Comparison of ENCODE assay signal across 26 cellular contexts in the genomic region with DNA sequence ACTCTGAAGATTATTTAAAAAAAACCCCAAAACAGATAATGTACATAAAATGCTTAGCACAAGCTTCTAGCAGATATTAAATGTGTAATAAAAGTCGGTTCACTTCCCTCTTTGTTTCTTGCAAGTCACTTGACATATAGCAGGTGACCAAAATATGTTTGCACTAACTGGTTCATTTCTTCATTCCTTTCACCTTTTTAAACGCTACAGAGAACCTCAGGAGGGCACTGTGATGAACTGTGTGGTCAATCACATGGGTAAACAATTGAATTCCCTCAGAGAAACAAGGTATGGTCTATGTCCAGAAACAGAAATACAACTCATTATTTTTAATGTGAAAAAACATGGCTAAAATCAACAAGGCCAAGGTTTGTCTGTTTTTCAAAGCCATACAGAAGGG. TPM values are rescaled to one million over a fixed set of nuclear protein-coding genes. Genes with fewer than 3 reads are reported as not detected.
A peak's percentile ranks its signal among the peaks of the same experiment; 100 is the strongest.
DNase-seq lines count a peak whose midpoint lies in the region; ATAC-seq and TF ChIP-seq lines count a peak whose summit lies in the region.
"Had no signal": no experiment of that assay in that cellular context is flagged by ENCODE, and none has a peak within 500 bp of the region (broad histone marks: within the 10 kb centered on the region; RNA-seq: fewer than 3 reads in every experiment).

No MANE protein-coding gene starts in this region.

- BruUV-seq in HCT116 (replicated peaks; lab: Mats Ljungman, UMichigan), result no TSS peak

- no peaks in the 10 kb centered on the region for H3K36me3 ChIP-seq in HCT116 (ENCODE audit: control insufficient read depth in 1 of 2, insufficient read depth in 2 of 2, low read length in 2 of 2)
- no peaks in the 10 kb centered on the region for H3K36me3 ChIP-seq in RWPE2 (ENCODE audit: low read depth)
- no peaks in the 10 kb centered on the region for H3K36me3 ChIP-seq in tibial artery
- no peaks in the 10 kb centered on the region for H3K36me3 ChIP-seq in BE2C
- H3K36me3 ChIP-seq: left ventricle myocardium inferior, pancreas, right atrium auricular region had no signal

- POLR2A ChIA-PET in HCT116 (lab: Charles Lee), result interaction anchor here (1.4 kb wide), 1 partner anchor 253 kb away, joined by 3 read pairs; no protein-coding TSS in a partner anchor

- TF ChIP-seq RAD21 in HCT116 (IDR thresholded peaks at IDR 0.05; ENCODE audit: low read depth), result no peak

- no peak overlapping the region for H2AFZ ChIP-seq in HCT116 (ENCODE audit: low read depth, low read length, poor library complexity, severe bottlenecking)

- RAD21 ChIA-PET in HCT116 (lab: Charles Lee; ENCODE audit: low non-redundant PET in 1 of 2, low total read pairs in 2 of 2, uncharacterized antibody in 2 of 2, unreplicated experiment in 2 of 2), result no interaction called here

- H3K9me2 ChIP-seq in HCT116 (ENCODE audit: insufficient read depth), result no peaks in the 10 kb centered on the region; the same call in 1 of the 2 replicates

- peak overlapping the region; percentile 64 for H3K4me2 ChIP-seq in HCT116 (ENCODE audit: low read length)
- H3K4me2 ChIP-seq: KMS-11 had no signal

- H3K9me3 ChIP-seq in HCT116 (ENCODE audit: control insufficient read depth in 1 of 2, insufficient read depth in 1 of 2, low read depth in 1 of 2, low read length in 2 of 2) (no peaks in the 10 kb centered on the region), RWPE2 (ENCODE audit: severe bottlenecking) (no peaks in the 10 kb centered on the region), tibial artery (peaks cover 0 to 2% (median 0%) of the 10 kb centered on the region in 3 donors), BE2C (no peaks in the 10 kb centered on the region)
- H3K9me3 ChIP-seq: pancreas, right atrium auricular region, testis had no signal

- CTCF ChIA-PET in HCT116 (lab: Charles Lee), result no interaction called here

- no peak for TF ChIP-seq POLR2A in HCT116 (IDR thresholded peaks at IDR 0.05; ENCODE audit: borderline replicate concordance, extremely low read depth, insufficient read depth, insufficient read length)

- no peak overlapping the region for H3K9ac ChIP-seq in HCT116 (ENCODE audit: low read length)
- H3K9ac ChIP-seq: KMS-11 had no signal

- no peaks in the 10 kb centered on the region for H3K27me3 ChIP-seq in HCT116 (ENCODE audit: insufficient read depth, low read length)
- no peaks in the 10 kb centered on the region for H3K27me3 ChIP-seq in RWPE2 (ENCODE audit: insufficient read depth, poor library complexity, severe bottlenecking)
- no peaks in the 10 kb centered on the region for H3K27me3 ChIP-seq in tibial artery
- H3K27me3 ChIP-seq in BE2C, result no peaks in the 10 kb centered on the region
- H3K27me3 ChIP-seq: dorsolateral prefrontal cortex, foreskin keratinocyte, pancreas, right atrium auricular region, testis had no signal

- H3K27ac ChIP-seq in HCT116 (ENCODE audit: low read depth, low read length), result no peak overlapping the region
- H3K27ac ChIP-seq in RWPE2 (ENCODE audit: poor library complexity, severe bottlenecking), result peak overlapping the region; percentile 93
- H3K27ac ChIP-seq in tibial artery, result peak overlapping the region; percentile 6 to 57
- H3K27ac ChIP-seq: foreskin keratinocyte, KMS-11, pancreas, testis had no signal

- ATAC-seq in HCT116, result no peak
- ATAC-seq in RWPE2 (ENCODE audit: low read depth), result no peak
- no peak for ATAC-seq in HG02588 (IDR thresholded peaks at IDR 0.05; ENCODE audit: unreplicated experiment)
- ATAC-seq: CD8-positive, alpha-beta T cell; foreskin keratinocyte; natural killer cell treated with Interleukin-12 subunit alpha and Interleukin-12 subunit beta and Interleukin-15 and Interleukin-18, amount 100 ng/mL, for 72 hours; pancreas had no signal

- H3K4me3 ChIP-seq in HCT116 (replicated peaks in 1 of 2; ENCODE audit: low read depth in 1 of 2, low read length in 2 of 2), result no peak overlapping the region
- no peak overlapping the region for H3K4me3 ChIP-seq in RWPE2 (ENCODE audit: severe bottlenecking)
- H3K4me3 ChIP-seq in fibroblast of villous mesenchyme (ENCODE audit: low read depth, low read length), result no peak overlapping the region
- H3K4me3 ChIP-seq in tibial artery, result no peak overlapping the region
- H3K4me3 ChIP-seq in BE2C (ENCODE audit: low read depth, low read length), result no peak overlapping the region
- H3K4me3 ChIP-seq: dorsolateral prefrontal cortex, left ventricle myocardium inferior, pancreas, right atrium auricular region, testis had no signal

- intact Hi-C loops in HCT116 (cut with micrococcal nuclease) (no loop called here), tibial artery (cut with DNase I; ENCODE audit: low total_unique reads) (no loop called here)

- no peaks in the 10 kb centered on the region for H4K20me1 ChIP-seq in HCT116 (ENCODE audit: insufficient read depth)

- H3K79me2 ChIP-seq in HCT116 (ENCODE audit: insufficient read depth, low read length), result no peaks in the 10 kb centered on the region

- DNase-seq in HCT116 (ENCODE audit: low read depth, low spot score), result no peak
- no peak for DNase-seq in RWPE2 (ENCODE audit: low spot score)
- DNase-seq in fibroblast of villous mesenchyme (ENCODE audit: low read depth), result peak; percentile 80
- no peak for DNase-seq in tibial artery
- DNase-seq in glomerular visceral epithelial cell (ENCODE audit: extremely low spot score), result no peak
- no peak for DNase-seq in BE2C
- DNase-seq: activated naive CD4-positive, alpha-beta T cell treated with anti-CD3 and anti-CD28 coated beads for 36 hours; activated T-cell treated with anti-CD3 and anti-CD28 coated beads, Interleukin-2, amount 50 U/mL, for 48 hours; amygdala; caudate nucleus; CD8-positive, alpha-beta T cell; DMS53; dorsolateral prefrontal cortex; foreskin keratinocyte; immature natural killer cell; left ventricle myocardium inferior; midbrain; NCI-H1436 treated with DMSO at 0.1 percent for 48 hours; pancreas; stimulated activated CD4-positive, alpha-beta T cell treated with anti-CD3 and anti-CD28 coated beads, Interleukin-12 subunit alpha, Interleukin-12 subunit beta, amount 100 ng/mL, for 4 hours; stimulated activated naive CD4-positive, alpha-beta T cell treated with Interleukin-2 at 50 U/mL for 16 hours; testis had no signal

- no peak for TF ChIP-seq CTCF in HCT116 (IDR thresholded peaks at IDR 0.05 in 2 of 3, conservative IDR thresholded peaks at IDR 0.05 in 1 of 3; ENCODE audit: borderline replicate concordance in 1 of 3, insufficient read depth in 1 of 3, low read depth in 2 of 3, low read length in 2 of 3)
- TF ChIP-seq CTCF in RWPE2 (IDR thresholded peaks at IDR 0.05; ENCODE audit: poor library complexity, severe bottlenecking), result no peak
- TF ChIP-seq CTCF in fibroblast of villous mesenchyme (IDR thresholded peaks at IDR 0.05; ENCODE audit: insufficient read depth, low read depth, low read length), result no peak
- TF ChIP-seq CTCF in tibial artery (IDR thresholded peaks at IDR 0.05), result no peak
- no peak for TF ChIP-seq CTCF in BE2C (IDR thresholded peaks at IDR 0.05; ENCODE audit: low read depth, low read length)

- peaks cover 57 to 62% of the 10 kb centered on the region in 2 experiments for H3K4me1 ChIP-seq in HCT116 (ENCODE audit: control insufficient read depth in 1 of 2, insufficient read depth in 2 of 2, low read length in 2 of 2)
- peaks cover 56% of the 10 kb centered on the region for H3K4me1 ChIP-seq in RWPE2 (ENCODE audit: insufficient read depth, poor library complexity, severe bottlenecking)
- H3K4me1 ChIP-seq in tibial artery, result peaks cover 0 to 42% (median 27%) of the 10 kb centered on the region in 4 donors
- H3K4me1 ChIP-seq in BE2C, result no peaks in the 10 kb centered on the region
- H3K4me1 ChIP-seq: testis had no signal

TF ChIP-seq in HCT116, 20 proteins besides CTCF, POLR2A, EP300 and RAD21:
- TF ChIP-seq CEBPB (IDR thresholded peaks at IDR 0.05; ENCODE audit: low read depth) (no peak), SRF (IDR thresholded peaks at IDR 0.05; ENCODE audit: low read depth) (no peak), ZNF274 (IDR thresholded peaks at IDR 0.05; ENCODE audit: low read depth, low read length) (no peak), FOSL1 (IDR thresholded peaks at IDR 0.05; ENCODE audit: low read depth) (no peak), JUND (IDR thresholded peaks at IDR 0.05) (no peak), SP1 (IDR thresholded peaks at IDR 0.05; ENCODE audit: low read depth) (no peak), EGR1 (IDR thresholded peaks at IDR 0.05; ENCODE audit: low read depth) (no peak), CBX3 (IDR thresholded peaks at IDR 0.05; ENCODE audit: low read depth) (no peak), ELF1 (IDR thresholded peaks at IDR 0.05; ENCODE audit: borderline replicate concordance, low read depth) (no peak)
- TF ChIP-seq, protein P1, sequence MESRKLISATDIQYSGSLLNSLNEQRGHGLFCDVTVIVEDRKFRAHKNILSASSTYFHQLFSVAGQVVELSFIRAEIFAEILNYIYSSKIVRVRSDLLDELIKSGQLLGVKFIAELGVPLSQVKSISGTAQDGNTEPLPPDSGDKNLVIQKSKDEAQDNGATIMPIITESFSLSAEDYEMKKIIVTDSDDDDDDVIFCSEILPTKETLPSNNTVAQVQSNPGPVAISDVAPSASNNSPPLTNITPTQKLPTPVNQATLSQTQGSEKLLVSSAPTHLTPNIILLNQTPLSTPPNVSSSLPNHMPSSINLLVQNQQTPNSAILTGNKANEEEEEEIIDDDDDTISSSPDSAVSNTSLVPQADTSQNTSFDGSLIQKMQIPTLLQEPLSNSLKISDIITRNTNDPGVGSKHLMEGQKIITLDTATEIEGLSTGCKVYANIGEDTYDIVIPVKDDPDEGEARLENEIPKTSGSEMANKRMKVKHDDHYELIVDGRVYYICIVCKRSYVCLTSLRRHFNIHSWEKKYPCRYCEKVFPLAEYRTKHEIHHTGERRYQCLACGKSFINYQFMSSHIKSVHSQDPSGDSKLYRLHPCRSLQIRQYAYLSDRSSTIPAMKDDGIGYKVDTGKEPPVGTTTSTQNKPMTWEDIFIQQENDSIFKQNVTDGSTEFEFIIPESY (IDR thresholded peaks at IDR 0.05; ENCODE audit: extremely low read depth, insufficient replicate concordance, low read length), result no peak
- TF ChIP-seq, protein P2, sequence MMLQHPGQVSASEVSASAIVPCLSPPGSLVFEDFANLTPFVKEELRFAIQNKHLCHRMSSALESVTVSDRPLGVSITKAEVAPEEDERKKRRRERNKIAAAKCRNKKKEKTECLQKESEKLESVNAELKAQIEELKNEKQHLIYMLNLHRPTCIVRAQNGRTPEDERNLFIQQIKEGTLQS (IDR thresholded peaks at IDR 0.05), result no peak
TF ChIP-seq in HCT116: peak in this region for 0.

RNA-seq across cellular contexts. Expression of a gene that starts 51.3 kb away (rescaled TPM):
- total RNA-seq in HCT116 (2021; ENCODE audit: unreplicated experiment) (33.8 TPM), fibroblast of villous mesenchyme (23.2 and 36.7 TPM in 2 replicates)
- 10.7 and 12.1 TPM in 2 replicates for polyA plus RNA-seq in HCT116 (2012)
- polyA plus RNA-seq in BE2C (2012; ENCODE audit: insufficient read depth, insufficient read length, low read depth), result 8.4 TPM
